ENCODE assay signal across 14 cellular contexts in the genomic region with DNA sequence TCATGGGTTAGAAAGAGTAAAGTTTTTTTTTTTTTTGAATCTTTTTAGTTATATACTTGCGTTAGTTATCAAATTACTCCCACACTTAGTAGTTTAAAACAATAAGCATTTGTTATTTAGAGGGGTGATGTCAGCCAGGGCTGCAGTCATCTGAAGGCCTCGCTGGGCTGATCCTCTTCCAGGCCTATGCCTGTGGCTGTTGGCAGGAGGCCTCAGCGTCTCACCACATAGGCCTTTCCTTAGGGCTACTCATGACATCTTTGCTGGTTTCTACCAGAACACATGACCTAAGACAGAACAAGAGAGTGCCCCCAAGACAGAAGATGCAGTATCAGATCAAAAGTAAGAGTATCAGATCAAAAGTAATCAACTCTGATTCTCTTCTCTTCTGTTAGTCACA.
A peak's percentile ranks its signal among the peaks of the same experiment; 100 is the strongest.
DNase-seq lines count a peak whose midpoint lies in the region; ATAC-seq and TF ChIP-seq lines count a peak whose summit lies in the region.
"Had no signal": no experiment of that assay in that cellular context is flagged by ENCODE, and none has a peak within 500 bp of the region (broad histone marks: within the 10 kb centered on the region; RNA-seq: fewer than 3 reads in every experiment).

No MANE protein-coding gene starts in this region.

- intact Hi-C loops in left ventricle myocardium superior (cut with micrococcal nuclease) = no loop called here
- intact Hi-C loops in testis (cut with DNase I; ENCODE audit: low total_unique reads) = no loop called here

- H3K4me1 ChIP-seq in HEK293 (ENCODE audit: control insufficient read depth, insufficient read depth, low read length) (peaks cover under 1% of the 10 kb centered on the region; the same call in 1 of the 2 replicates), testis (no peaks in the 10 kb centered on the region)
- H3K4me1 ChIP-seq: left lung, Peyer's patch had no signal

- H3K27ac ChIP-seq in HEK293 (ENCODE audit: extremely low read depth, low read depth, low read length) (no peak overlapping the region), testis (no peak overlapping the region)
- H3K27ac ChIP-seq: left lung, Peyer's patch had no signal

- ATAC-seq in left ventricle myocardium superior = peak; percentile 72
- ATAC-seq in GM21528 (IDR thresholded peaks at IDR 0.05; ENCODE audit: low FRiP score, unreplicated experiment) = no peak
- ATAC-seq: activated T-cell treated with anti-CD3 and anti-CD28 coated beads, Interleukin-2, amount 50 U/mL, for 4 hours; left lung had no signal

- H3K4me3 ChIP-seq in HEK293 (ENCODE audit: low read depth, low read length) (no peak overlapping the region), cardiac fibroblast (replicated peaks in 1 of 2; ENCODE audit: low read depth in 2 of 2, low read length in 2 of 2) (no peak overlapping the region), testis (no peak overlapping the region)
- H3K4me3 ChIP-seq: left lung, Peyer's patch had no signal

- H3K36me3 ChIP-seq in HEK293 (ENCODE audit: control insufficient read depth in 2 of 2, insufficient read depth in 1 of 2, low read length in 2 of 2) (no peaks in the 10 kb centered on the region), testis (ENCODE audit: low read depth, missing control alignments) (no peaks in the 10 kb centered on the region)
- H3K36me3 ChIP-seq: left lung, Peyer's patch had no signal

- 50 to 90% methylated on average over 3 of the region's 3 CpGs for WGBS in testis, 2 donors

- no peaks in the 10 kb centered on the region for H3K27me3 ChIP-seq in testis
- H3K27me3 ChIP-seq: left lung, Peyer's patch had no signal

- TF ChIP-seq POLR2A in testis (IDR thresholded peaks at IDR 0.05) = no peak

- H3K9me3 ChIP-seq in HEK293 (ENCODE audit: control insufficient read depth, insufficient read depth, low read depth, low read length) (no peaks in the 10 kb centered on the region), testis (no peaks in the 10 kb centered on the region)
- H3K9me3 ChIP-seq: left lung, Peyer's patch had no signal

- TF ChIP-seq CTCF in HEK293 (tag by site-specific recombination; IDR thresholded peaks at IDR 0.05) (no peak), cardiac fibroblast (IDR thresholded peaks at IDR 0.05; ENCODE audit: low read depth, low read length) (no peak), testis (IDR thresholded peaks at IDR 0.05) (no peak)

- DNase-seq in cardiac fibroblast (ENCODE audit: low read depth in 2 of 2) (peak; percentile 3 to 25), left ventricle myocardium superior (peak; percentile 44), testis (peak; percentile 80), cerebellar cortex (ENCODE audit: low spot score) (no peak), DMS53 (lab: John Stamatoyannopoulos, UW) (no peak)
- DNase-seq: activated CD4-positive, alpha-beta T cell treated with anti-CD3 and anti-CD28 coated beads for 48 hours; activated T-cell treated with anti-CD3 and anti-CD28 coated beads, Interleukin-2, amount 50 U/mL, for 4 hours; left lung; NCI-H1436; NCI-H510A treated with DMSO at 0.1 percent for 48 hours; Peyer's patch; small intestine had no signal

- POLR2A ChIA-PET in HEK293 (lab: Yijun Ruan, JAX) = no interaction called here

- CTCF ChIA-PET in HEK293 (lab: Yijun Ruan, JAX) = no interaction called here

TF ChIP-seq in HEK293, 187 proteins besides CTCF, POLR2A, EP300 and RAD21:
- TF ChIP-seq ZNF37A (tag by site-specific recombination; IDR thresholded peaks at IDR 0.05) (no peak), ZNF19 (tag by site-specific recombination; IDR thresholded peaks at IDR 0.05; ENCODE audit: low read depth) (no peak), MYNN (tag by site-specific recombination; IDR thresholded peaks at IDR 0.05; ENCODE audit: borderline replicate concordance) (no peak), ZNF558 (tag by site-specific recombination; IDR thresholded peaks at IDR 0.05) (no peak), ZNF239 (tag by site-specific recombination; IDR thresholded peaks at IDR 0.05) (no peak), ZNF449 (tag by site-specific recombination; IDR thresholded peaks at IDR 0.05) (peak; percentile 36; the same call in 1 of the 2 replicates)
- TF ChIP-seq, protein P1, sequence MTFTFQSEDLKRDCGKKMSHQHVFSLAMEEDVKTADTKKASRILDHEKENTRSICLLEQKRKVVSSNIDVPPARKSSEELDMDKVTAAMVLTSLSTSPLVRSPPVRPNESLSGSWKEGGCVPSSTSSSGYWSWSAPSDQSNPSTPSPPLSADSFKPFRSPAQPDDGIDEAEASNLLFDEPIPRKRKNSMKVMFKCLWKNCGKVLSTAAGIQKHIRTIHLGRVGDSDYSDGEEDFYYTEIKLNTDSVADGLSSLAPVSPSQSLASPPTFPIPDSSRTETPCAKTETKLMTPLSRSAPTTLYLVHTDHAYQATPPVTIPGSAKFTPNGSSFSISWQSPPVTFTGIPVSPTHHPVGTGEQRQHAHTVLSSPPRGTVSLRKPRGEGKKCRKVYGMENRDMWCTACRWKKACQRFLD (tag by site-specific recombination; IDR thresholded peaks at IDR 0.05) = no peak

Comparison
In these comparisons a context has a peak if more than half of its experiments do, and no peak if none do; other contexts are left out.
1. DNase-seq: peak in cardiac fibroblast (2 of 2), left ventricle myocardium superior (single experiment) and testis (single experiment); none in cerebellar cortex (single experiment) and DMS53 (single experiment).